In the genomic region with DNA sequence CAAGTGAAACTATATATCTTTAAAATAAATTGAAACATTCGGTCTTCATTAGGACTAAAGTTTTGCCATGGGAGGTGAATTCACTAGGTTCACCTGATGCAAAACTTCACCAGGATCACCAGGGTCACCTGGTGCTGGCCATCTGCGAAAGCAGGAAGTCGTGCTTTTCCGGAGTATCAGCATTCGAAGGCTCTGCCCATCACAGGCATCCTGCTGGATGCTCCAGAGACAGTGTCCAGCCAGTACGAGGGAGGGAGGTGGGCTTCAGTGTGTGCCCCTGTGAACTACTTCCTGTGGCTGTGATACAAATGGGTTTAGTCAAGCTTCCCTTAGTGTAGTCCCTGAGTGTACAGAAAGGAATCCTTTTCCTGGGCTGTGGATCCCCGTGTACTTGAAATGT, we compare ENCODE assay signal across 29 cellular contexts. TPM values are rescaled to one million over a fixed set of nuclear protein-coding genes. Genes with fewer than 3 reads are reported as not detected.
"Had no signal": no experiment of that assay in that cellular context is flagged by ENCODE, and none has a peak within 500 bp of the region (broad histone marks: within the 10 kb centered on the region; RNA-seq: fewer than 3 reads in every experiment).

No MANE protein-coding gene starts in this region.

- H3K4me2 ChIP-seq: hepatocyte, neural progenitor cell had no signal

- H3K27me3 Mint-ChIP-seq: activated naive CD4-positive, alpha-beta T cell treated with anti-CD3 and anti-CD28 coated beads, Interleukin-2, amount 50 U/mL, for 24 hours had no signal

- H3K36me3 ChIP-seq: colonic mucosa, gastroesophageal sphincter, neural progenitor cell, transverse colon had no signal

- H3K9me3 Mint-ChIP-seq: activated B cell treated with CpG ODN at 0.5 μM for 24 hours; activated naive CD4-positive, alpha-beta T cell treated with anti-CD3 and anti-CD28 coated beads, Interleukin-2, amount 50 U/mL, for 24 hours; activated naive CD8-positive, alpha-beta T cell treated with anti-CD3 and anti-CD28 coated beads, Interleukin-2, amount 50 U/mL, for 24 hours; activated T-helper 2 cell treated with anti-CD3 and anti-CD28 coated beads, Interferon-gamma antibody, Interleukin-2, Interleukin-4, amounts not matched to agents 10 μg/mL and 5 μg/mL and 100 μg/mL, durations not matched to agents 14 hours and 24 hours and 36 hours; neural progenitor cell; T-helper 2 cell treated with Interferon-gamma antibody and Interleukin-4, amounts not matched to agents 5 μg/mL and 100 μg/mL, for 36 hours had no signal

- H3K27ac ChIP-seq: body of pancreas, colonic mucosa, dorsolateral prefrontal cortex, gastroesophageal sphincter, hepatocyte, neural progenitor cell, parathyroid adenoma, testis, transverse colon had no signal

- H3K4me3 ChIP-seq: body of pancreas, colonic mucosa, dorsolateral prefrontal cortex, gastroesophageal sphincter, hepatocyte, neural progenitor cell, psoas muscle, testis, transverse colon had no signal

- H3K27ac Mint-ChIP-seq: activated B cell treated with CpG ODN at 0.5 μM for 24 hours; activated CD8-positive, alpha-beta memory T cell treated with anti-CD3 and anti-CD28 coated beads, Interleukin-2, amount 10 ng/mL, durations not matched to agents 7 days and 5 days; activated CD8-positive, alpha-beta T cell treated with anti-CD3 and anti-CD28 coated beads, Interleukin-2, amount 10 ng/mL, durations not matched to agents 7 days and 5 days; activated naive CD4-positive, alpha-beta T cell treated with anti-CD3 and anti-CD28 coated beads, Interleukin-2, amount 50 U/mL, for 24 hours; activated naive CD8-positive, alpha-beta T cell treated with anti-CD3 and anti-CD28 coated beads, Interleukin-2, amount 50 U/mL, for 24 hours; activated T-helper 2 cell treated with anti-CD3 and anti-CD28 coated beads, Interferon-gamma antibody, Interleukin-2, Interleukin-4, amounts not matched to agents 10 μg/mL and 5 μg/mL and 100 μg/mL, durations not matched to agents 14 hours and 24 hours and 36 hours; neural progenitor cell; T-helper 2 cell treated with Interferon-gamma antibody and Interleukin-4, amounts not matched to agents 5 μg/mL and 100 μg/mL, for 36 hours had no signal

- H3K9ac ChIP-seq: neural progenitor cell, parathyroid adenoma had no signal

- H3K9me3 ChIP-seq: body of pancreas, colonic mucosa, gastroesophageal sphincter, psoas muscle, testis, transverse colon had no signal

- H3K36me3 Mint-ChIP-seq: activated CD8-positive, alpha-beta memory T cell treated with anti-CD3 and anti-CD28 coated beads, Interleukin-2, amount 10 ng/mL, durations not matched to agents 7 days and 5 days; activated naive CD4-positive, alpha-beta T cell treated with anti-CD3 and anti-CD28 coated beads, Interleukin-2, amount 50 U/mL, for 24 hours; naive thymus-derived CD4-positive, alpha-beta T cell; neural progenitor cell had no signal

- DNase-seq: activated B cell treated with CpG ODN at 0.5 μM for 24 hours; activated CD4-positive, alpha-beta T cell treated with anti-CD3 and anti-CD28 coated beads, Interleukin-2, amount 50 U/mL, for 1 hour; activated CD8-positive, alpha-beta memory T cell treated with anti-CD3 and anti-CD28 coated beads, Interleukin-2, amount 10 ng/mL, durations not matched to agents 7 days and 5 days; activated CD8-positive, alpha-beta T cell treated with anti-CD3 and anti-CD28 coated beads, Interleukin-2, amount 10 ng/mL, durations not matched to agents 7 days and 5 days; activated naive CD8-positive, alpha-beta T cell treated with anti-CD3 and anti-CD28 coated beads, Interleukin-2, amount 50 U/mL, for 24 hours; activated T-cell treated with anti-CD3 and anti-CD28 coated beads, Interleukin-2, amount 50 U/mL, for 48 hours; body of pancreas; cerebellar nuclear complex; colonic mucosa; dorsolateral prefrontal cortex; effector memory CD4-positive, alpha-beta T cell; left cardiac atrium; midbrain; naive thymus-derived CD4-positive, alpha-beta T cell; occipital lobe; psoas muscle; stimulated activated CD4-positive, alpha-beta T cell treated with anti-CD3 and anti-CD28 coated beads, Interleukin-15, amount 100 ng/mL, for 24 hours; stimulated activated CD4-positive, alpha-beta T cell treated with anti-CD3 and anti-CD28 coated beads, Interleukin-2, amount 100 ng/mL, for 24 hours; stimulated activated naive CD8-positive, alpha-beta T cell treated with anti-CD3 and anti-CD28 coated beads, Interleukin-15, Interleukin-2, amounts not matched to agents 100 U/mL and 50 U/mL, for 24 hours; T-helper 1 cell; testis; transverse colon had no signal

- H2AFZ ChIP-seq: hepatocyte, neural progenitor cell, parathyroid adenoma had no signal

- H3K4me3 Mint-ChIP-seq: activated B cell treated with CpG ODN at 0.5 μM for 24 hours; activated CD8-positive, alpha-beta memory T cell treated with anti-CD3 and anti-CD28 coated beads, Interleukin-2, amount 10 ng/mL, durations not matched to agents 7 days and 5 days; activated CD8-positive, alpha-beta T cell treated with anti-CD3 and anti-CD28 coated beads, Interleukin-2, amount 10 ng/mL, durations not matched to agents 7 days and 5 days; activated naive CD4-positive, alpha-beta T cell treated with anti-CD3 and anti-CD28 coated beads, Interleukin-2, amount 50 U/mL, for 24 hours; activated naive CD8-positive, alpha-beta T cell treated with anti-CD3 and anti-CD28 coated beads, Interleukin-2, amount 50 U/mL, for 24 hours; naive thymus-derived CD4-positive, alpha-beta T cell; neural progenitor cell; T-helper 2 cell treated with Interferon-gamma antibody and Interleukin-4, amounts not matched to agents 5 μg/mL and 100 μg/mL, for 36 hours had no signal

- ATAC-seq: activated CD8-positive, alpha-beta memory T cell treated with anti-CD3 and anti-CD28 coated beads, Interleukin-2, amount 10 ng/mL, durations not matched to agents 7 days and 5 days; activated CD8-positive, alpha-beta T cell treated with anti-CD3 and anti-CD28 coated beads, Interleukin-2, amount 10 ng/mL, durations not matched to agents 7 days and 5 days; activated naive CD8-positive, alpha-beta T cell treated with anti-CD3 and anti-CD28 coated beads, Interleukin-2, amount 50 U/mL, for 24 hours; body of pancreas; gastroesophageal sphincter; left cardiac atrium; naive thymus-derived CD4-positive, alpha-beta T cell; psoas muscle; stimulated activated naive CD8-positive, alpha-beta T cell treated with anti-CD3 and anti-CD28 coated beads, Interleukin-15, Interleukin-2, amounts not matched to agents 100 U/mL and 50 U/mL, for 24 hours had no signal

- H3K27me3 ChIP-seq: body of pancreas, colonic mucosa, dorsolateral prefrontal cortex, gastroesophageal sphincter, testis had no signal

RNA-seq across cellular contexts. Expression of a gene that starts 43.9 kb away (rescaled TPM):
- total RNA-seq: activated T-helper 2 cell treated with anti-CD3 and anti-CD28 coated beads, Interferon-gamma antibody, Interleukin-2, Interleukin-4, amounts not matched to agents 10 μg/mL and 5 μg/mL and 100 μg/mL, durations not matched to agents 14 hours and 24 hours and 36 hours had no signal
- polyA plus RNA-seq: naive thymus-derived CD4-positive, alpha-beta T cell had no signal
